1 cellular context compared by ENCODE assay signal in the genomic region with DNA sequence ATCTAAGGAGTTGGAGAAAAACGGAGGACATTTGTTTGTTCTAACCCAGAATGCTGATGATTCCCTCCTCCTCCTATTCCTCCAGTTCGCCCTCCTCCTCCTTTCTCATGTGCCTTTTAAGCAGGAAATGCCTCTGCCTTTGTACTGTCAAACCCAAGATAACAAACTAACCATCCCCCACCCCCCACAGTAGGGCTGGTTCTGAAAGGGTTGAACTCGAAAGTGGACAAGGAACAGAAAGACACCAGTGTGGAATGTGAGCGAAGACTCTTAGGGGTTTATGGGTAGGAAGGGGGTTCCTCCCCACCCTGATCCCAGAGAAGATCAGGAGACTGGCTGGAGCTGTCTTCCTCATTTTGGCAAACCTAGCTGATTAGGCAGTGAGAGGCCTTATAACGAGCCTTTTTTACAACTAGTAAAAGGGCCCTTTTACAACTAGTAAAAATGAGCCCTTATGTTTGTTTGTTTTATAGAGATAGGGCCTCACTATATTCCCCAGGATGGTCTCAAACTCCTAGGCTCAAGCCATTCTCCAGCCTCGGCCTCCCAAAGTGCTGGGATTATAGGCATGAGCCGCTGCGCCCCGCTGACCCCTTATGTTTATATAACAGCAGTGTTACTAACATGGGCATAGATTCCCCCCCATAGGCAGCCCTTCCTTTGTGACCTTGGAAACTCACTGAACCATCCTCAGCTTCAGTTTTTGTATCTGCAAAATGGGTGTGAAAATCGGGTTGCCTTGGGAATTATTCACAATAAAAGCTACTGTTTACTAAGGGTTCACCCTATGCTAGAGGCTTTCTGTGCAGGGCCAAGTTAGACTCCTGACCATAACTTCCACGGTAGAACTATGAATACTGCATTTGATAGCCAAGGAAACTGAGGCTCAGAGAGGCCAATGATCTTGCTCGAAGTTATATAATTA.
A peak's percentile ranks its signal among the peaks of the same experiment; 100 is the strongest.
TF ChIP-seq lines count a peak whose summit lies in the region.

No MANE protein-coding gene starts in this region.

TF ChIP-seq in K562, 482 proteins besides CTCF, POLR2A, EP300 and RAD21 (continued from another document):
- peak; percentile 56; the same call in 1 of the 2 replicates for TF ChIP-seq HDAC2 (IDR thresholded peaks at IDR 0.05)
- TF ChIP-seq NFIC (IDR thresholded peaks at IDR 0.05), result peak; percentile 7; the same call in 1 of the 2 replicates
- TF ChIP-seq MYC (IDR thresholded peaks at IDR 0.05; ENCODE audit: low read depth, low read length), result peak; percentile 68
- no peak for TF ChIP-seq MYC (CRISPR knock-in tag; IDR thresholded peaks at IDR 0.05; ENCODE audit: borderline replicate concordance, low read depth)
- TF ChIP-seq, protein P1, sequence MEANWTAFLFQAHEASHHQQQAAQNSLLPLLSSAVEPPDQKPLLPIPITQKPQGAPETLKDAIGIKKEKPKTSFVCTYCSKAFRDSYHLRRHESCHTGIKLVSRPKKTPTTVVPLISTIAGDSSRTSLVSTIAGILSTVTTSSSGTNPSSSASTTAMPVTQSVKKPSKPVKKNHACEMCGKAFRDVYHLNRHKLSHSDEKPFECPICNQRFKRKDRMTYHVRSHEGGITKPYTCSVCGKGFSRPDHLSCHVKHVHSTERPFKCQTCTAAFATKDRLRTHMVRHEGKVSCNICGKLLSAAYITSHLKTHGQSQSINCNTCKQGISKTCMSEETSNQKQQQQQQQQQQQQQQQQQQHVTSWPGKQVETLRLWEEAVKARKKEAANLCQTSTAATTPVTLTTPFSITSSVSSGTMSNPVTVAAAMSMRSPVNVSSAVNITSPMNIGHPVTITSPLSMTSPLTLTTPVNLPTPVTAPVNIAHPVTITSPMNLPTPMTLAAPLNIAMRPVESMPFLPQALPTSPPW (CRISPR knock-in tag; IDR thresholded peaks at IDR 0.05), result peak; percentile 70
- peak; percentile 33 for TF ChIP-seq SMAD1 (IDR thresholded peaks at IDR 0.05; ENCODE audit: low read depth, low read length, partially characterized antibody)
- TF ChIP-seq TBL1XR1 (IDR thresholded peaks at IDR 0.05; ENCODE audit: low read length in 2 of 2), result peak; percentile 41 to 66; a peak in 3 of 4 replicates
- 0 out of 2 replicates have a peak, but pooled peaks have one; percentile 9 for TF ChIP-seq BACH1 (tag; IDR thresholded peaks at IDR 0.05)
- TF ChIP-seq RBM25 (IDR thresholded peaks at IDR 0.05; ENCODE audit: low read depth, low read length, severe bottlenecking), result peak; percentile 90
- peak; percentile 8; the same call in 1 of the 2 replicates for TF ChIP-seq POLR2H (tag; IDR thresholded peaks at IDR 0.05; ENCODE audit: low read depth)
- peak; percentile 92 for TF ChIP-seq SPI1 (IDR thresholded peaks at IDR 0.05; ENCODE audit: borderline replicate concordance, low read depth, low read length)
- TF ChIP-seq JUN (IDR thresholded peaks at IDR 0.05; ENCODE audit: borderline replicate concordance, low read depth, low read length), result no peak; the same call in 1 of the 2 replicates
- TF ChIP-seq JUN (CRISPR knock-in tag; IDR thresholded peaks at IDR 0.05; ENCODE audit: borderline replicate concordance), result no peak
- no peak for TF ChIP-seq ZNF511 (CRISPR knock-in tag; IDR thresholded peaks at IDR 0.05)
- TF ChIP-seq MAZ (CRISPR knock-in tag; conservative IDR thresholded peaks at IDR 0.05 in 1 of 2, IDR thresholded peaks at IDR 0.05 in 1 of 2), result peak; percentile 9 to 26; a peak in 2 of 4 replicates
- peak; percentile 98 for TF ChIP-seq HMBOX1 (IDR thresholded peaks at IDR 0.05)
- TF ChIP-seq TAF15 (IDR thresholded peaks at IDR 0.05; ENCODE audit: low read depth, low read length), result no peak
- TF ChIP-seq RCOR1 (IDR thresholded peaks at IDR 0.05; ENCODE audit: borderline replicate concordance in 1 of 2, low read depth in 2 of 2, low read length in 2 of 2), result peak in 1 of 2 experiments; percentile 80; a peak in 2 of 4 replicates
- TF ChIP-seq EGR1 (conservative IDR thresholded peaks at IDR 0.05), result peak; percentile 39; the same call in 1 of the 2 replicates
- TF ChIP-seq ZMIZ1 (IDR thresholded peaks at IDR 0.05; ENCODE audit: low read depth in 2 of 2, low read length in 2 of 2), result 0 out of 4 replicates have a peak, but pooled peaks of 1 of the 2 experiments have one; percentile 22
- peak; percentile 27; the same call in 1 of the 2 replicates for TF ChIP-seq SUPT5H (IDR thresholded peaks at IDR 0.05)
- TF ChIP-seq, protein P2, sequence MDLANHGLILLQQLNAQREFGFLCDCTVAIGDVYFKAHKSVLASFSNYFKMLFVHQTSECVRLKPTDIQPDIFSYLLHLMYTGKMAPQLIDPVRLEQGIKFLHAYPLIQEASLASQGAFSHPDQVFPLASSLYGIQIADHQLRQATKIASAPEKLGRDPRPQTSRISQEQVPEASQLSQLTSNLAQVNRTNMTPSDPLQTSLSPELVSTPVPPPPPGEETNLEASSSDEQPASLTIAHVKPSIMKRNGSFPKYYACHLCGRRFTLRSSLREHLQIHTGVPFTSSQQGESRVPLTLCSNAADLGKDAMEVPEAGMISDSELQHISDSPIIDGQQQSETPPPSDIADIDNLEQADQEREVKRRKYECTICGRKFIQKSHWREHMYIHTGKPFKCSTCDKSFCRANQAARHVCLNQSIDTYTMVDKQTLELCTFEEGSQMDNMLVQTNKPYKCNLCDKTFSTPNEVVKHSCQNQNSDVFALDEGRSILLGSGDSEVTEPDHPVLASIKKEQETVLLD (IDR thresholded peaks at IDR 0.05), result peak; percentile 60; the same call in 1 of the 2 replicates
- TF ChIP-seq SIN3A (IDR thresholded peaks at IDR 0.05; ENCODE audit: borderline replicate concordance in 2 of 2, control insufficient read depth in 1 of 2, low read depth in 2 of 2, low read length in 2 of 2), result peak; percentile 50 to 54; a peak in 1 of 4 replicates
- TF ChIP-seq ELF1 (tag; IDR thresholded peaks at IDR 0.05), result peak; percentile 66
- peak; percentile 68 for TF ChIP-seq ETV1 (tag; conservative IDR thresholded peaks at IDR 0.05; ENCODE audit: low read depth)
